ENCODE assay signal across 14 cellular contexts in genomic region chr5:141695627-141696180, GRCh38. TPM values are rescaled to one million over a fixed set of nuclear protein-coding genes. Genes with fewer than 3 reads are reported as not detected.
DNase-seq lines count a peak whose midpoint lies in the region; ATAC-seq and TF ChIP-seq lines count a peak whose summit lies in the region.
"Had no signal": no experiment of that assay in that cellular context is flagged by ENCODE, and none has a peak within 500 bp of the region (broad histone marks: within the 10 kb centered on the region; RNA-seq: fewer than 3 reads in every experiment).

No MANE protein-coding gene starts in this region.

- no peak for TF ChIP-seq RAD21 in neural cell (conservative IDR thresholded peaks at IDR 0.05)

- intact Hi-C loops in lower leg skin (cut with DNase I; ENCODE audit: low total_unique reads) = loop anchor here (10.0 kb wide), 1 partner anchor 449 kb away; no protein-coding TSS in a partner anchor

- no peak overlapping the region for H2AFZ ChIP-seq in neural cell (ENCODE audit: low read depth, low read length)

- no peak overlapping the region for H3K4me2 ChIP-seq in neural cell (ENCODE audit: low read length)

- H3K9me3 ChIP-seq in neural cell (ENCODE audit: low read length) = no peaks in the 10 kb centered on the region
- H3K9me3 ChIP-seq: tibial nerve had no signal

- no peak for TF ChIP-seq CTCF in neural cell (IDR thresholded peaks at IDR 0.05; ENCODE audit: poor library complexity, severe bottlenecking)
- TF ChIP-seq CTCF in lower leg skin (IDR thresholded peaks at IDR 0.05) = no peak

- peak overlapping the region; percentile 26 for H3K27ac ChIP-seq in caudate nucleus (ENCODE audit: low read depth, low read length)
- H3K27ac ChIP-seq in neural cell (ENCODE audit: low read length) = peak overlapping the region; percentile 59
- H3K27ac ChIP-seq: brain microvascular endothelial cell had no signal

- no peaks in the 10 kb centered on the region for H3K36me3 ChIP-seq in neural cell (ENCODE audit: insufficient read depth, low read length)
- H3K36me3 ChIP-seq: brain microvascular endothelial cell, tibial nerve had no signal

- no peaks in the 10 kb centered on the region for H3K79me2 ChIP-seq in neural cell (replicated peaks; ENCODE audit: insufficient read depth, low read length)

- TF ChIP-seq POLR2A in lower leg skin (IDR thresholded peaks at IDR 0.05) = no peak

- no peak for ATAC-seq in GM18502 (IDR thresholded peaks at IDR 0.05; ENCODE audit: poor library complexity, unreplicated experiment)
- ATAC-seq: left lobe of liver had no signal

- H3K27me3 ChIP-seq in neural cell (ENCODE audit: insufficient read depth, low read depth, low read length) = no peaks in the 10 kb centered on the region

- H4K20me1 ChIP-seq in neural cell (ENCODE audit: insufficient read depth) = no peaks in the 10 kb centered on the region

- WGBS in lower leg skin, 2 donors = 43 to 46% methylated on average over 10 of the region's 10 CpGs

- H3K9ac ChIP-seq in neural cell (ENCODE audit: low read length) = peak overlapping the region; percentile 37

- DNase-seq in Daoy (ENCODE audit: low read depth) (peak; percentile 84), NCI-H2227 treated with DMSO at 0.1 percent for 48 hours (lab: John Stamatoyannopoulos, UW) (peak; percentile 38), caudate nucleus (lab: John Stamatoyannopoulos, UW) (peak in 7 of 61 donors; percentile 16 to 44 (median 23)), lower leg skin (ENCODE audit: low spot score in 2 of 2) (no peak), T1000 (lab: John Stamatoyannopoulos, UW) (no peak)
- no peak for DNase-seq in activated naive CD4-positive, alpha-beta T cell (lab: John Stamatoyannopoulos, UW)
- DNase-seq: activated T-cell treated with anti-CD3 and anti-CD28 coated beads, Interleukin-2, amount 50 U/mL, for 1 hour; brain microvascular endothelial cell; DND-41; NK-92 treated with Interleukin-12 subunit alpha and Interleukin-12 subunit beta, amount 100 ng/mL, for 24 hours had no signal

- TF ChIP-seq EP300 in neural cell (conservative IDR thresholded peaks at IDR 0.05; ENCODE audit: poor library complexity, severe bottlenecking) = no peak

- H3K4me3 ChIP-seq in neural cell (ENCODE audit: low read length) = no peak overlapping the region
- H3K4me3 ChIP-seq in lower leg skin (ENCODE audit: low read depth, poor library complexity, severe bottlenecking) = no peak overlapping the region
- H3K4me3 ChIP-seq: tibial nerve had no signal

- no peaks in the 10 kb centered on the region for H3K9me2 ChIP-seq in neural cell (ENCODE audit: insufficient read depth, low read length)

- H3F3A ChIP-seq in neural cell (ENCODE audit: insufficient read depth, low read length, poor library complexity, severe bottlenecking) = no peaks in the 10 kb centered on the region

TF ChIP-seq in neural cell, 6 proteins besides CTCF, POLR2A, EP300 and RAD21:
- TF ChIP-seq EZH2 (IDR thresholded peaks at IDR 0.05; ENCODE audit: borderline replicate concordance, insufficient read depth, low read length, poor library complexity, severe bottlenecking) = no peak
- TF ChIP-seq SMC3 (conservative IDR thresholded peaks at IDR 0.05; ENCODE audit: poor library complexity) = no peak
- TF ChIP-seq POLR2AphosphoS5 (IDR thresholded peaks at IDR 0.05) = no peak
- TF ChIP-seq TAF1 (IDR thresholded peaks at IDR 0.05; ENCODE audit: low read depth) = no peak
- TF ChIP-seq MXI1 (conservative IDR thresholded peaks at IDR 0.05; ENCODE audit: poor library complexity, severe bottlenecking) = no peak
- TF ChIP-seq REST (IDR thresholded peaks at IDR 0.05; ENCODE audit: borderline replicate concordance) = no peak

RNA-seq across cellular contexts. Expression of gene ARAP3, which starts 13.7 kb away (rescaled TPM):
- 1.7 and 3.0 TPM in 2 replicates for total RNA-seq in Daoy (2014; rRNA removed; shearing (Covaris generic))
- polyA plus RNA-seq in neural cell = 1.4 and 1.8 TPM in 2 replicates
- polyA minus RNA-seq in neural cell = 1.2 and 2.1 TPM in 2 replicates
- 1 to 10 TPM; 2.1 to 4.2 (median 3.7) TPM for total RNA-seq in lower leg skin

RNA-seq across cellular contexts. Expression of gene FCHSD1, which starts 44.5 kb away (rescaled TPM):
- total RNA-seq in Daoy (2014; rRNA removed; shearing (Covaris generic)) = 7.5 and 13.2 TPM in 2 replicates
- polyA plus RNA-seq in neural cell = 3.9 and 5.4 TPM in 2 replicates
- polyA minus RNA-seq in neural cell = 3.2 and 6.7 TPM in 2 replicates
- 100 to 1,000 TPM in 2 of 4 donors, 10 to 100 TPM in 2; 72.1 to 136 (median 101) TPM for total RNA-seq in lower leg skin

RNA-seq across cellular contexts. Expression of gene RELL2, which starts 58.9 kb away (rescaled TPM):
- 2.6 and 3.4 TPM in 2 replicates for total RNA-seq in Daoy (2014; rRNA removed; shearing (Covaris generic))
- polyA plus RNA-seq in neural cell = 44.9 and 49.4 TPM in 2 replicates
- polyA minus RNA-seq in neural cell = 25.7 and 37.5 TPM in 2 replicates
- total RNA-seq in lower leg skin = 10 to 100 TPM in 2 of 4 donors, 1 to 10 TPM in 2; 5.9 to 11.4 (median 9.0) TPM

RNA-seq across cellular contexts. Expression of gene HDAC3, which starts 59.1 kb away (rescaled TPM):
- 62.0 and 62.6 TPM in 2 replicates for total RNA-seq in Daoy (2014; rRNA removed; shearing (Covaris generic))
- 115 and 138 TPM in 2 replicates for polyA plus RNA-seq in neural cell
- polyA minus RNA-seq in neural cell = 52.4 and 60.4 TPM in 2 replicates
- 10 to 100 TPM; 49.4 to 66.4 (median 52.7) TPM for total RNA-seq in lower leg skin

Comparison
In these comparisons a context has a peak if more than half of its experiments do, and no peak if none do; other contexts are left out.
1. DNase-seq: peak in Daoy (single experiment) and NCI-H2227 treated with DMSO at 0.1 percent for 48 hours (single experiment); none in lower leg skin (0 of 2), T1000 (single experiment) and activated naive CD4-positive, alpha-beta T cell (0 of 4).